In the genomic region with DNA sequence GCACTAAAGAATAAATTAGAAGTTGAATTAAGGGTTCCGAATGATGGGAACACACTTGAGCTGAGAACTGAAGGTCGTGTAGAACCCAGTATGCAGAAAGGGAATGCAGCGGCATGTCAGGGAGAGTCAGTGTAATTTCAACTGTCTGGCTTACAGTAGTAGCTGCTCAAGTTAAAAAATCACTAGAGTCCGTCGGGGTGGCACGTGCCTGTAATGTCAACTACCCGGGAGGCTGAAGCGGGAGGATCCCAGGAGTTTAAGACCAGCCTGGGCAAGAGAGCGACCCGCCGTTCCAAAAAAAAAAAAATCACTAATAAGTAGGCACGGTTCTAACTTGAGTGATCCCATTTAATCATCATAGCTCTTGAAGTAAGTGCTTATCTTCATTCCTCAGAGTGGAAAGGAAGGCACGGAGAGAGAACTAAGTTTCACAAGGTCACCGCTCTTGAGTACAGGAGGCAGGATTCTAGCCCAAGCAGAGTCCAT, we compare ENCODE assay signal across 9 cellular contexts. TPM values are rescaled to one million over a fixed set of nuclear protein-coding genes. Genes with fewer than 3 reads are reported as not detected.
A peak's percentile ranks its signal among the peaks of the same experiment; 100 is the strongest.
DNase-seq lines count a peak whose midpoint lies in the region; ATAC-seq and TF ChIP-seq lines count a peak whose summit lies in the region.
"Had no signal": no experiment of that assay in that cellular context is flagged by ENCODE, and none has a peak within 500 bp of the region (broad histone marks: within the 10 kb centered on the region; RNA-seq: fewer than 3 reads in every experiment).

No MANE protein-coding gene starts in this region.

- POLR2A ChIA-PET in PC-9 (lab: Charles Lee; ENCODE audit: unreplicated experiment): interaction anchor here (0.6 to 1.9 kb wide), 2 partner anchors 9 to 75 kb away, joined by 7 to 28 read pairs; partner anchors contain the start of genes CREB3 and TLN1

- H3K4me2 ChIP-seq in PC-9 (peak overlapping the region; percentile 80), neuronal stem cell (ENCODE audit: insufficient read depth, low read length, poor library complexity, severe bottlenecking) (peak overlapping the region; percentile 60)

- H2BK15ac ChIP-seq in neuronal stem cell (ENCODE audit: low read length): no peak overlapping the region

- H3K27me3 ChIP-seq in CD4-positive, CD25-positive, alpha-beta regulatory T cell (ENCODE audit: control insufficient read depth, insufficient read depth, low read length): no peaks in the 10 kb centered on the region
- H3K27me3 ChIP-seq in PC-9 (ENCODE audit: insufficient read depth, low read depth) (no peaks in the 10 kb centered on the region), neuronal stem cell (ENCODE audit: control insufficient read depth in 3 of 3, insufficient read depth in 3 of 3, low read depth in 1 of 3, low read length in 3 of 3) (no peaks in the 10 kb centered on the region)

- no peaks in the 10 kb centered on the region for H4K20me1 ChIP-seq in PC-9 (ENCODE audit: insufficient read depth)

- H3K9ac ChIP-seq in neuronal stem cell (ENCODE audit: low read depth, low read length, poor library complexity): peak overlapping the region; percentile 89

- H2BK120ac ChIP-seq in neuronal stem cell (ENCODE audit: low read depth, low read length): no peak overlapping the region

- H2AFZ ChIP-seq in PC-9 (peak overlapping the region; percentile 78), neuronal stem cell (ENCODE audit: low read length) (peak overlapping the region; percentile 91)

- H3K18ac ChIP-seq in neuronal stem cell (ENCODE audit: low read length): peak overlapping the region; percentile 76

- H3K9me3 ChIP-seq in CD4-positive, CD25-positive, alpha-beta regulatory T cell (ENCODE audit: control insufficient read depth in 2 of 2, low read length in 2 of 2): no peaks in the 10 kb centered on the region
- H3K9me3 ChIP-seq in PC-9 (ENCODE audit: insufficient read depth, low read depth) (no peaks in the 10 kb centered on the region), neuronal stem cell (replicated peaks in 1 of 2; ENCODE audit: control insufficient read depth in 2 of 2, insufficient read depth in 1 of 2, low read depth in 1 of 2, low read length in 2 of 2) (no peaks in the 10 kb centered on the region)

- H3K27ac ChIP-seq in CD4-positive, CD25-positive, alpha-beta regulatory T cell (ENCODE audit: insufficient read depth, low read length, poor library complexity, severe bottlenecking): peak overlapping the region; percentile 99
- H3K27ac ChIP-seq in PC-9: peak overlapping the region; percentile 94; the same call in 1 of the 2 replicates
- H3K27ac ChIP-seq in neuronal stem cell (replicated peaks; ENCODE audit: low read length): peak overlapping the region; percentile 84

- peak overlapping the region; percentile 89 for H3K4me3 ChIP-seq in CD4-positive, CD25-positive, alpha-beta regulatory T cell (ENCODE audit: low read depth, low read length)
- H3K4me3 ChIP-seq in PC-9 (peak overlapping the region; percentile 45; the same call in 1 of the 2 replicates), neuronal stem cell (ENCODE audit: low read length in 2 of 2) (peak overlapping the region; percentile 48 to 81)

- H3F3A ChIP-seq in PC-9 (ENCODE audit: insufficient read depth, low read depth): peaks cover 32% of the 10 kb centered on the region; the same call in 1 of the 2 replicates

- DNase-seq in CD4-positive, CD25-positive, alpha-beta regulatory T cell: no peak
- DNase-seq in PC-9 (no peak), endothelial cell (ENCODE audit: low spot score) (no peak), neuronal stem cell (ENCODE audit: low spot score) (no peak), iPS-NIHi7 (ENCODE audit: extremely low spot score) (no peak), NCI-H1436 (lab: John Stamatoyannopoulos, UW) (no peak)

- peaks cover 19% of the 10 kb centered on the region for H3K27me3 Mint-ChIP-seq in CD4-positive, CD25-positive, alpha-beta regulatory T cell
- H3K27me3 Mint-ChIP-seq in endothelial cell (ENCODE audit: unreplicated experiment): peaks cover 22% of the 10 kb centered on the region

- peaks cover 20 to 78% (median 59%) of the 10 kb centered on the region in 4 donors for H3K4me1 Mint-ChIP-seq in CD4-positive, CD25-positive, alpha-beta regulatory T cell
- H3K4me1 Mint-ChIP-seq in endothelial cell (ENCODE audit: unreplicated experiment): peaks cover 28% of the 10 kb centered on the region

- no peak overlapping the region for H4K91ac ChIP-seq in neuronal stem cell (ENCODE audit: low read depth, low read length, poor library complexity)

- H3K79me2 ChIP-seq in PC-9 (ENCODE audit: low read depth): no peaks in the 10 kb centered on the region

- BruUV-seq in PC-9 (replicated peaks; lab: Mats Ljungman, UMichigan): no TSS peak

- H3K4me3 Mint-ChIP-seq in CD4-positive, CD25-positive, alpha-beta regulatory T cell: peak overlapping the region; percentile 91 to 98 (median 96)
- peak overlapping the region; percentile 87 for H3K4me3 Mint-ChIP-seq in endothelial cell (ENCODE audit: unreplicated experiment)

- WGBS in neuronal stem cell (ENCODE audit: extremely low coverage in 2 of 2, insufficient read length in 2 of 2, insufficient replicate concordance in 1 of 2), 2 donors: no CpG with 5 or more reads among the region's 14 CpGs

- TF ChIP-seq CTCF in PC-9 (conservative IDR thresholded peaks at IDR 0.05) (no peak), endothelial cell (IDR thresholded peaks at IDR 0.05; ENCODE audit: unreplicated experiment) (no peak)

- ATAC-seq in CD4-positive, CD25-positive, alpha-beta regulatory T cell (ENCODE audit: low read depth in 2 of 2): no peak
- ATAC-seq in HG03045 (IDR thresholded peaks at IDR 0.05; ENCODE audit: unreplicated experiment) (no peak), HG02798 (IDR thresholded peaks at IDR 0.05; ENCODE audit: poor library complexity, unreplicated experiment) (no peak)

- H3K23ac ChIP-seq in neuronal stem cell (ENCODE audit: low read depth, low read length, poor library complexity): no peak overlapping the region

- H3K36me3 ChIP-seq in CD4-positive, CD25-positive, alpha-beta regulatory T cell (ENCODE audit: control insufficient read depth, insufficient read depth, low read length): peaks cover 11% of the 10 kb centered on the region
- H3K36me3 ChIP-seq in PC-9 (ENCODE audit: low read depth) (no peaks in the 10 kb centered on the region), neuronal stem cell (replicated peaks in 1 of 2; ENCODE audit: control insufficient read depth in 2 of 2, insufficient read depth in 2 of 2, low read length in 2 of 2) (peaks cover 14 to 22% of the 10 kb centered on the region in 2 donors)

- H2BK5ac ChIP-seq in neuronal stem cell (ENCODE audit: low read length): no peak overlapping the region

- CTCF ChIA-PET in PC-9 (lab: Charles Lee): interaction anchor here (0.6 kb wide), 2 partner anchors 147 to 306 kb away, joined by 3 to 4 read pairs; no protein-coding TSS in a partner anchor

- H3K36me3 Mint-ChIP-seq in CD4-positive, CD25-positive, alpha-beta regulatory T cell: peaks cover 16% of the 10 kb centered on the region
- peaks cover 16% of the 10 kb centered on the region for H3K36me3 Mint-ChIP-seq in endothelial cell (ENCODE audit: low read depth, unreplicated experiment)

- intact Hi-C loops in PC-9 (cut with micrococcal nuclease; ENCODE audit: unreplicated experiment): loop anchor here (5.0 kb wide), 2 partner anchors 40 to 250 kb away; partner anchors contain the start of genes HRCT1 and SPAAR

- H3K4ac ChIP-seq in neuronal stem cell (ENCODE audit: low read length): no peak overlapping the region

- H4K8ac ChIP-seq in neuronal stem cell (ENCODE audit: low read depth, low read length): no peak overlapping the region

- H3K9me3 Mint-ChIP-seq in CD4-positive, CD25-positive, alpha-beta regulatory T cell: peaks cover 0 to 3% (median 0%) of the 10 kb centered on the region in 7 donors
- H3K9me3 Mint-ChIP-seq in endothelial cell (ENCODE audit: unreplicated experiment): peaks cover 4% of the 10 kb centered on the region

- H3K79me1 ChIP-seq in neuronal stem cell (ENCODE audit: low read depth, low read length): no peaks in the 10 kb centered on the region

- no peak overlapping the region for H2BK12ac ChIP-seq in neuronal stem cell (ENCODE audit: low read length)

- H3K27ac Mint-ChIP-seq in CD4-positive, CD25-positive, alpha-beta regulatory T cell: peak overlapping the region; percentile 96 to 100 (median 100)
- H3K27ac Mint-ChIP-seq in endothelial cell (ENCODE audit: unreplicated experiment): peak overlapping the region; percentile 99

- no peaks in the 10 kb centered on the region for H3K9me2 ChIP-seq in PC-9 (ENCODE audit: insufficient read depth)

- H2AK5ac ChIP-seq in neuronal stem cell (ENCODE audit: low read depth, low read length): no peak overlapping the region

- H3K4me1 ChIP-seq in CD4-positive, CD25-positive, alpha-beta regulatory T cell (ENCODE audit: control insufficient read depth, insufficient read depth, low read length, poor library complexity, severe bottlenecking): peaks cover 45% of the 10 kb centered on the region
- H3K4me1 ChIP-seq in PC-9 (replicated peaks; ENCODE audit: insufficient read depth) (peaks cover 33% of the 10 kb centered on the region), neuronal stem cell (ENCODE audit: control insufficient read depth in 2 of 2, insufficient read depth in 1 of 2, low read depth in 1 of 2, low read length in 2 of 2) (peaks cover 2 to 4% of the 10 kb centered on the region in 2 donors)

- H3K14ac ChIP-seq in neuronal stem cell (ENCODE audit: low read length): no peak overlapping the region

RNA-seq across cellular contexts. Expression of gene RMRP, which starts 0.9 kb away (rescaled TPM):
- 6,542 TPM for total RNA-seq in CD4-positive, CD25-positive, alpha-beta regulatory T cell
- not detected for polyA plus RNA-seq in CD4-positive, CD25-positive, alpha-beta regulatory T cell
- total RNA-seq in PC-9 (2021) (13,432 and 13,506 TPM in 2 replicates), endothelial cell (ENCODE audit: unreplicated experiment) (32,961 TPM)
- polyA plus RNA-seq in neuronal stem cell (2013, experiment 1 of 2): not detected
- polyA plus RNA-seq in neuronal stem cell (2013, experiment 2 of 2): 4.7 TPM

RNA-seq across cellular contexts. Expression of gene CCDC107, which starts 1.2 kb away (rescaled TPM):
- total RNA-seq in CD4-positive, CD25-positive, alpha-beta regulatory T cell: 31.2 TPM
- 10 to 100 TPM; 65.8 to 83.2 (median 71.7) TPM for polyA plus RNA-seq in CD4-positive, CD25-positive, alpha-beta regulatory T cell
- total RNA-seq in PC-9 (2021) (6.9 and 10.5 TPM in 2 replicates), endothelial cell (ENCODE audit: unreplicated experiment) (13.5 TPM)
- 15.3 TPM for polyA plus RNA-seq in neuronal stem cell (2013, experiment 1 of 2)
- 15.5 TPM for polyA plus RNA-seq in neuronal stem cell (2013, experiment 2 of 2)

RNA-seq across cellular contexts. Expression of gene SIT1, which starts 6.2 kb away (rescaled TPM):
- total RNA-seq in CD4-positive, CD25-positive, alpha-beta regulatory T cell: 76.9 TPM
- 100 to 1,000 TPM; 239 to 346 (median 308) TPM for polyA plus RNA-seq in CD4-positive, CD25-positive, alpha-beta regulatory T cell
- total RNA-seq in PC-9 (2021) (not detected in 2 replicates), endothelial cell (ENCODE audit: unreplicated experiment) (not detected)
- polyA plus RNA-seq in neuronal stem cell (2013, experiment 1 of 2): 0.53 TPM
- polyA plus RNA-seq in neuronal stem cell (2013, experiment 2 of 2): 0.43 TPM
- total RNA-seq: lung microvascular endothelial cell had no signal

RNA-seq across cellular contexts. Expression of gene ARHGEF39, which starts 8.1 kb away (rescaled TPM):
- 0.84 TPM for total RNA-seq in CD4-positive, CD25-positive, alpha-beta regulatory T cell
- under 1 TPM; 0.36 to 0.66 (median 0.44) TPM for polyA plus RNA-seq in CD4-positive, CD25-positive, alpha-beta regulatory T cell
- 13.5 and 15.6 TPM in 2 replicates for total RNA-seq in PC-9 (2021)
- total RNA-seq in endothelial cell (ENCODE audit: unreplicated experiment): 1.4 TPM
- 22.9 TPM for polyA plus RNA-seq in neuronal stem cell (2013, experiment 1 of 2)
- polyA plus RNA-seq in neuronal stem cell (2013, experiment 2 of 2): 23.5 TPM

RNA-seq across cellular contexts. Expression of gene CA9, which starts 16.8 kb away (rescaled TPM):
- not detected for total RNA-seq in CD4-positive, CD25-positive, alpha-beta regulatory T cell
- polyA plus RNA-seq in CD4-positive, CD25-positive, alpha-beta regulatory T cell: under 1 TPM in 1 of 4 donors, not detected in 3; 0.48 TPM
- total RNA-seq in PC-9 (2021) (2.5 and 6.6 TPM in 2 replicates), endothelial cell (ENCODE audit: unreplicated experiment) (1.5 TPM)
- polyA plus RNA-seq in neuronal stem cell (2013, experiment 1 of 2): 1.1 TPM
- 1.7 TPM for polyA plus RNA-seq in neuronal stem cell (2013, experiment 2 of 2)
- total RNA-seq: lung microvascular endothelial cell had no signal

Comparison
In these comparisons a context has a peak if more than half of its experiments do, and no peak if none do; other contexts are left out.
1. RNA of gene SIT1, which starts 6.2 kb away (total RNA-seq): 76.9 TPM in CD4-positive, CD25-positive, alpha-beta regulatory T cell (single experiment); not detected in PC-9 and not detected in endothelial cell (single experiment); every median in the first group is over 10 times any median in the second.
2. Peak in every context shown above with its lines, with median percentiles within 50 percentile points of each other: H3K27ac ChIP-seq and H3K4me3 ChIP-seq.